Comparison of ENCODE assay signal across 25 cellular contexts in genomic region chr5:63878788-63879187, GRCh38.
"Had no signal": no experiment of that assay in that cellular context is flagged by ENCODE, and none has a peak within 500 bp of the region (broad histone marks: within the 10 kb centered on the region; RNA-seq: fewer than 3 reads in every experiment).

No MANE protein-coding gene starts in this region.

- H3K9me3 ChIP-seq: heart left ventricle, left ventricle myocardium inferior, lower lobe of right lung, neutrophil, right atrium auricular region, sigmoid colon, stomach had no signal

- H3K4me3 Mint-ChIP-seq: dendritic cell treated with granulocyte-macrophage colony-stimulating factor and Interleukin-4, amounts not matched to agents 40 ng/mL and 50 ng/mL, for 4 days; immature natural killer cell; memory B cell; naive B cell; nephron progenitor cell had no signal

- H3K27ac ChIP-seq: foreskin keratinocyte, heart left ventricle, left ventricle myocardium inferior, lower lobe of right lung, neutrophil, right atrium auricular region, sigmoid colon, skin epidermis, stomach had no signal

- H3K9me3 Mint-ChIP-seq: nephron progenitor cell had no signal

- H3K4me1 Mint-ChIP-seq: immature natural killer cell, memory B cell, naive B cell had no signal

- H3K36me3 ChIP-seq: heart left ventricle, left ventricle myocardium inferior, lower lobe of right lung, neutrophil, right atrium auricular region, sigmoid colon, stomach had no signal

- H3K36me3 Mint-ChIP-seq: immature natural killer cell, memory B cell, naive B cell had no signal

- H3K27me3 ChIP-seq: foreskin keratinocyte, heart left ventricle, neutrophil, right atrium auricular region, sigmoid colon, stomach had no signal

- FAIRE-seq: colon, endothelial cell of umbilical vein, keratinocyte, urothelium cell line had no signal

- H3K4me3 ChIP-seq: heart left ventricle, left ventricle myocardium inferior, lower lobe of right lung, right atrium auricular region, sigmoid colon, skin epidermis, stomach had no signal

- DNase-seq: cerebellar nuclear complex; erythroblast; foreskin keratinocyte; heart left ventricle; hippocampal formation; immature natural killer cell; left cardiac atrium; left ventricle myocardium inferior; lower lobe of right lung; naive B cell; nephron progenitor cell; sigmoid colon; stimulated activated naive CD4-positive, alpha-beta T cell; stomach; substantia nigra; trophoblast cell had no signal

- H3K27ac Mint-ChIP-seq: dendritic cell treated with granulocyte-macrophage colony-stimulating factor and Interleukin-4, amounts not matched to agents 40 ng/mL and 50 ng/mL, for 4 days; immature natural killer cell; memory B cell; naive B cell; nephron progenitor cell had no signal

- H3K27me3 Mint-ChIP-seq: dendritic cell treated with granulocyte-macrophage colony-stimulating factor and Interleukin-4, amounts not matched to agents 40 ng/mL and 50 ng/mL, for 4 days; memory B cell; naive B cell had no signal

- H3K4me1 ChIP-seq: foreskin keratinocyte, heart left ventricle, left ventricle myocardium inferior, lower lobe of right lung, right atrium auricular region, sigmoid colon, stomach had no signal
